Comparison of ENCODE assay signal across 21 cellular contexts in the genomic region with DNA sequence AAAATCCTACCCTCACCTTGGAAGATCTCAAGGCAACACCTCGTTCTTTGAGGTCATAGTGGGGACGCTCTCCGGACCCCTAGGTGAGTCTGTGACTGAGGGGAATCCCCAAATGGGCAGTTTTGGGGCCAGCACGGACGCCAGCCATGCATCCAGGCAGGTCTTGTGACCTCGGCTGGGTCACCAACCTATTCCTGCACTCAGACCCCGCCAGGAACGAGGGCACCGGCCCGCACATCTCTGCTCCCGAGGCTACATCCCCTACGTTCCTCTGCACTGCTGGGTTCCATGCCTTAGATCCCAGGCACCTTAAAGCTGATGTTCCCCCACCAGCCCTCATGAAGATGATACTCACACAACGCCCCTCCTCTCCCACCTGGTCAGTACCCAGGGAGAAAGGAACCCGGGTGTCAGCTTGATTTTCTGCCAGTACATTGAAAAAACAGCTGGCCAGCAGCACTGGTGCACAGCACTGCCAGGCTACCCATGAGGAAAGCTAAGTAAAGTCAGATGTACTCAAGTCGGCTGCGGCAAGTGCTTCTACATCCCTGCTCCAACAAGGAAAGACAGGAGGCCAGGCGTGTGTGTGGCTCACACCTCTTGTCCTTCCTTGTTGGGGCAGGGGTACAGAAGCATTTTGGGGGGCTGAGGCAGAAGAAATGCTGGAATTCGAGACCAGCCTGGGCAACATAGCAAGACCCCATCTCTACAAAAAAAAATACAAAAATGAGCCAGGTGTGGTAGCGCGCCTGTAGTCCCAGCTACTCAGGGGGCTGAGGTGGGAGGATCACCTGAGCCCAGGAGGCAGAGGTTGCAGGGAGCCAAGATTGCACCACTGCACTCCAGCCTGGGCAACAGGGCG. TPM values are rescaled to one million over a fixed set of nuclear protein-coding genes. Genes with fewer than 3 reads are reported as not detected.
DNase-seq lines count a peak whose midpoint lies in the region; ATAC-seq and TF ChIP-seq lines count a peak whose summit lies in the region.
"Had no signal": no experiment of that assay in that cellular context is flagged by ENCODE, and none has a peak within 500 bp of the region (broad histone marks: within the 10 kb centered on the region; RNA-seq: fewer than 3 reads in every experiment).

No MANE protein-coding gene starts in this region.

- H3K27ac ChIP-seq in HEK293 (ENCODE audit: extremely low read depth, low read depth, low read length) (no peak overlapping the region), suprapubic skin (no peak overlapping the region)
- H3K27ac ChIP-seq: RWPE1 had no signal

- ATAC-seq in mucosa of descending colon (no peak), T-helper 17 cell (no peak), GM21447 (IDR thresholded peaks at IDR 0.05; ENCODE audit: unreplicated experiment) (no peak)

- H3K4me1 Mint-ChIP-seq in Calu3 (ENCODE audit: low read depth, unreplicated experiment) (peaks cover 8% of the 10 kb centered on the region), T-helper 17 cell (peaks cover 4% of the 10 kb centered on the region)

- 84% methylated on average over 21 of the region's 21 CpGs for WGBS in suprapubic skin

- H3K4me1 ChIP-seq in HEK293 (ENCODE audit: control insufficient read depth, insufficient read depth, low read length), result no peaks in the 10 kb centered on the region
- H3K4me1 ChIP-seq in mucosa of descending colon (ENCODE audit: low read depth), result peaks cover 7% of the 10 kb centered on the region
- H3K4me1 ChIP-seq in suprapubic skin, result peaks cover 6% of the 10 kb centered on the region

- TF ChIP-seq CTCF in Calu3 (IDR thresholded peaks at IDR 0.05; ENCODE audit: unreplicated experiment), result no peak
- TF ChIP-seq CTCF in HEK293 (tag by site-specific recombination; IDR thresholded peaks at IDR 0.05), result no peak
- TF ChIP-seq CTCF in mucosa of descending colon (IDR thresholded peaks at IDR 0.05), result no peak
- no peak for TF ChIP-seq CTCF in suprapubic skin (IDR thresholded peaks at IDR 0.05)

- no peak for TF ChIP-seq EP300 in suprapubic skin (IDR thresholded peaks at IDR 0.05)

- CTCF ChIA-PET in Calu3 (lab: Charles Lee) (no interaction called here), HEK293 (lab: Yijun Ruan, JAX) (no interaction called here)

- TSS peak; percentile 93 for BruUV-seq in Calu3 (replicated peaks; lab: Mats Ljungman, UMichigan)

- no peak overlapping the region for H3K27ac Mint-ChIP-seq in Calu3 (ENCODE audit: unreplicated experiment)
- no peak overlapping the region for H3K27ac Mint-ChIP-seq in T-helper 17 cell
- H3K27ac Mint-ChIP-seq: CD4-positive, CD25-positive, alpha-beta regulatory T cell had no signal

- H3K36me3 Mint-ChIP-seq in Calu3 (ENCODE audit: insufficient read depth, unreplicated experiment), result no peaks in the 10 kb centered on the region
- no peaks in the 10 kb centered on the region for H3K36me3 Mint-ChIP-seq in T-helper 17 cell (ENCODE audit: low read depth)
- H3K36me3 Mint-ChIP-seq: CD4-positive, CD25-positive, alpha-beta regulatory T cell had no signal

- no peak overlapping the region for H3K4me3 ChIP-seq in HEK293 (ENCODE audit: low read depth, low read length)
- H3K4me3 ChIP-seq in mucosa of descending colon, result no peak overlapping the region
- no peak overlapping the region for H3K4me3 ChIP-seq in suprapubic skin

- no peaks in the 10 kb centered on the region for H3K27me3 Mint-ChIP-seq in Calu3 (ENCODE audit: unreplicated experiment)
- H3K27me3 Mint-ChIP-seq in T-helper 17 cell, result peaks cover 19% of the 10 kb centered on the region

- DNase-seq in Calu3, result no peak
- DNase-seq in mucosa of descending colon, result peak in 2 of 3 donors; percentile 23 to 38
- peak; percentile 48 to 53 for DNase-seq in suprapubic skin (ENCODE audit: low spot score in 2 of 2)
- DNase-seq in SW480 (ENCODE audit: low spot score), result no peak
- no peak for DNase-seq in T-helper 17 cell
- DNase-seq: CD4-positive, CD25-positive, alpha-beta regulatory T cell; DMS 273 treated with DMSO at 0.1 percent for 48 hours; DMS79 treated with DMSO at 0.1 percent for 48 hours; HCEC 1CT; Karpas-422; MV-4-11; NCI-H1105 treated with DMSO at 0.1 percent for 48 hours; NCI-H2029 treated with DMSO at 0.1 percent for 48 hours; NCI-H226; NCI-H748 treated with DMSO at 0.1 percent for 48 hours; NK-92 treated with Interleukin-12 subunit alpha and Interleukin-12 subunit beta, amount 100 ng/mL, for 24 hours; SIG-M5; SK-N-SH had no signal

- H3K36me3 ChIP-seq in HEK293 (ENCODE audit: control insufficient read depth in 2 of 2, insufficient read depth in 1 of 2, low read length in 2 of 2) (peaks cover 0 to 3% of the 10 kb centered on the region in 2 experiments; a peak in 1 of 3 replicates), mucosa of descending colon (ENCODE audit: low read depth) (no peaks in the 10 kb centered on the region), suprapubic skin (peaks cover 4% of the 10 kb centered on the region)

- H3K4me3 Mint-ChIP-seq in Calu3 (ENCODE audit: low read depth, unreplicated experiment), result no peak overlapping the region
- H3K4me3 Mint-ChIP-seq in T-helper 17 cell, result no peak overlapping the region
- H3K4me3 Mint-ChIP-seq: CD4-positive, CD25-positive, alpha-beta regulatory T cell had no signal

- no peaks in the 10 kb centered on the region for H3K9me3 ChIP-seq in HEK293 (ENCODE audit: control insufficient read depth, insufficient read depth, low read depth, low read length)
- peaks cover 7% of the 10 kb centered on the region for H3K9me3 ChIP-seq in mucosa of descending colon
- H3K9me3 ChIP-seq in suprapubic skin, result peaks cover 7% of the 10 kb centered on the region
- H3K9me3 ChIP-seq in T-helper 17 cell (ENCODE audit: control insufficient read depth, low read length, poor library complexity, severe bottlenecking), result no peaks in the 10 kb centered on the region
- H3K9me3 ChIP-seq: SK-N-SH had no signal

- TF ChIP-seq POLR2A in suprapubic skin (IDR thresholded peaks at IDR 0.05), result no peak

- intact Hi-C loops in Calu3 (cut with micrococcal nuclease; ENCODE audit: unreplicated experiment), result no loop called here
- intact Hi-C loops in mucosa of descending colon (cut with DNase I, micrococcal nuclease), result no loop called here

- no peaks in the 10 kb centered on the region for H3K27me3 ChIP-seq in suprapubic skin

- H3K9me3 Mint-ChIP-seq in Calu3 (ENCODE audit: low read depth, unreplicated experiment), result peaks cover 4% of the 10 kb centered on the region
- H3K9me3 Mint-ChIP-seq: CD4-positive, CD25-positive, alpha-beta regulatory T cell had no signal

- POLR2A ChIA-PET in HEK293 (lab: Yijun Ruan, JAX), result no interaction called here

TF ChIP-seq in HEK293, 187 proteins besides CTCF, POLR2A, EP300 and RAD21:
- TF ChIP-seq ZNF121 (tag by site-specific recombination; IDR thresholded peaks at IDR 0.05) (peak; percentile 89), RBAK (tag by site-specific recombination; IDR thresholded peaks at IDR 0.05) (no peak)

RNA-seq across cellular contexts. Expression of a gene that starts 48.1 kb away (rescaled TPM):
- total RNA-seq in Calu3 (2022) (11.0 and 13.2 TPM in 2 replicates), mucosa of descending colon (10 to 100 TPM in 1 of 3 donors, 1 to 10 TPM in 2; 8.0 to 72.0 (median 8.5) TPM), suprapubic skin (10 to 100 TPM in 3 of 4 donors, 1 to 10 TPM in 1; 6.7 to 23.3 (median 14.7) TPM), T-helper 17 cell (1 to 10 TPM; 4.1 to 6.0 TPM)

Comparison
In these comparisons a context has a peak if more than half of its experiments do, and no peak if none do; other contexts are left out.
1. DNase-seq: peak in mucosa of descending colon (2 of 3) and suprapubic skin (2 of 2); none in Calu3 (single experiment), SW480 (single experiment) and T-helper 17 cell (0 of 3).